ENCODE assay signal across 10 cellular contexts in genomic region chr15:89662893-89663673, GRCh38. TPM values are rescaled to one million over a fixed set of nuclear protein-coding genes. Genes with fewer than 3 reads are reported as not detected.
A peak's percentile ranks its signal among the peaks of the same experiment; 100 is the strongest.
DNase-seq lines count a peak whose midpoint lies in the region; ATAC-seq, FAIRE-seq and TF ChIP-seq lines count a peak whose summit lies in the region.
"Had no signal": no experiment of that assay in that cellular context is flagged by ENCODE, and none has a peak within 500 bp of the region (broad histone marks: within the 10 kb centered on the region; RNA-seq: fewer than 3 reads in every experiment).

No MANE protein-coding gene starts in this region.

- no peak overlapping the region for H3K4me2 ChIP-seq in HCT116 (ENCODE audit: low read length)

- TF ChIP-seq CTCF in HCT116 (IDR thresholded peaks at IDR 0.05 in 2 of 3, conservative IDR thresholded peaks at IDR 0.05 in 1 of 3; ENCODE audit: borderline replicate concordance in 1 of 3, insufficient read depth in 1 of 3, low read depth in 2 of 3, low read length in 2 of 3) (no peak), breast epithelium (IDR thresholded peaks at IDR 0.05) (peak in 1 of 3 donors; percentile 9), kidney (IDR thresholded peaks at IDR 0.05; ENCODE audit: borderline replicate concordance, extremely low read depth, insufficient read depth) (no peak), testis (IDR thresholded peaks at IDR 0.05) (no peak)

- H3K9ac ChIP-seq in HCT116 (ENCODE audit: low read length) (no peak overlapping the region), kidney (ENCODE audit: low read length in 2 of 2) (no peak overlapping the region)

- BruUV-seq in HCT116 (replicated peaks; lab: Mats Ljungman, UMichigan), result no TSS peak

- in situ Hi-C loops in KBM-7 (cut with MboI; ENCODE audit: low pct_unique_long_range_greater_than_20kb, low sequenced_read_pairs), result no loop called here

- peaks cover 16 to 42% of the 10 kb centered on the region in 2 donors for H3K27me3 Mint-ChIP-seq in CD4-positive, alpha-beta memory T cell

- no peak for DNase-seq in HCT116 (ENCODE audit: low read depth, low spot score)
- peak in 1 of 2 donors; percentile 76 for DNase-seq in breast epithelium (ENCODE audit: low spot score in 2 of 2)
- peak; percentile 75 for DNase-seq in kidney
- peak; percentile 42 for DNase-seq in testis
- DNase-seq in COLO668 (lab: John Stamatoyannopoulos, UW; ENCODE audit: unreplicated experiment), result no peak
- DNase-seq in KBM-7, result no peak
- no peak for DNase-seq in CD4-positive, alpha-beta memory T cell

- H3K9me3 Mint-ChIP-seq in CD4-positive, alpha-beta memory T cell, result no peaks in the 10 kb centered on the region

- RAD21 ChIA-PET in HCT116 (lab: Charles Lee; ENCODE audit: low non-redundant PET in 1 of 2, low total read pairs in 2 of 2, uncharacterized antibody in 2 of 2, unreplicated experiment in 2 of 2), result no interaction called here

- CTCF ChIA-PET in HCT116 (lab: Charles Lee), result interaction anchor here (0.6 to 3.4 kb wide), 2 partner anchors 10 to 17 kb away, joined by 3 to 14 read pairs; no protein-coding TSS in a partner anchor
- CTCF ChIA-PET in CD4-positive, alpha-beta memory T cell (lab: Charles Lee; ENCODE audit: partially characterized antibody), result interaction anchor here (1.1 kb wide), 1 partner anchor 16 kb away, joined by 3 read pairs; no protein-coding TSS in a partner anchor

- 42 to 55% methylated on average over 10 to 11 of the region's 11 CpGs for WGBS in testis, 2 donors

- ATAC-seq in HCT116 (0 out of 2 replicates have a peak, but pooled peaks have one; percentile 29), HG02678 (IDR thresholded peaks at IDR 0.05; ENCODE audit: unreplicated experiment) (no peak)

- no peak overlapping the region for H3K4me3 ChIP-seq in HCT116 (replicated peaks in 1 of 2; ENCODE audit: low read depth in 1 of 2, low read length in 2 of 2)
- peak overlapping the region in 2 of 3 donors; percentile 15 to 47 for H3K4me3 ChIP-seq in breast epithelium
- H3K4me3 ChIP-seq in kidney (ENCODE audit: low read length in 2 of 2), result no peak overlapping the region
- H3K4me3 ChIP-seq in testis, result no peak overlapping the region
- no peak overlapping the region for H3K4me3 ChIP-seq in CD4-positive, alpha-beta memory T cell (ENCODE audit: low read length in 2 of 2)

- peaks cover 0 to 5% of the 10 kb centered on the region in 2 experiments; a peak in 1 of 4 replicates for H3K4me1 ChIP-seq in HCT116 (ENCODE audit: control insufficient read depth in 1 of 2, insufficient read depth in 2 of 2, low read length in 2 of 2)
- peaks cover 0 to 11% of the 10 kb centered on the region in 2 donors for H3K4me1 ChIP-seq in breast epithelium
- peaks cover 0 to 4% of the 10 kb centered on the region in 2 donors for H3K4me1 ChIP-seq in kidney (ENCODE audit: control insufficient read depth in 1 of 2, insufficient read depth in 1 of 2, low read depth in 1 of 2, low read length in 2 of 2)
- peaks cover 10% of the 10 kb centered on the region for H3K4me1 ChIP-seq in testis
- H3K4me1 ChIP-seq in CD4-positive, alpha-beta memory T cell (ENCODE audit: insufficient read depth, low read length), result no peaks in the 10 kb centered on the region

- no peak overlapping the region for H3K27ac Mint-ChIP-seq in CD4-positive, alpha-beta memory T cell

- POLR2A ChIA-PET in HCT116 (lab: Charles Lee), result no interaction called here
- POLR2A ChIA-PET in CD4-positive, alpha-beta memory T cell (lab: Charles Lee; ENCODE audit: partially characterized antibody), result no interaction called here

- no peaks in the 10 kb centered on the region for H3K9me2 ChIP-seq in HCT116 (ENCODE audit: insufficient read depth)

- no peaks in the 10 kb centered on the region for H3K27me3 ChIP-seq in HCT116 (ENCODE audit: insufficient read depth, low read length)
- H3K27me3 ChIP-seq in breast epithelium, result no peaks in the 10 kb centered on the region
- H3K27me3 ChIP-seq in testis, result no peaks in the 10 kb centered on the region
- peaks cover 12% of the 10 kb centered on the region for H3K27me3 ChIP-seq in CD4-positive, alpha-beta memory T cell (ENCODE audit: insufficient read depth, low read length)

- intact Hi-C loops in HCT116 (cut with micrococcal nuclease), result no loop called here
- intact Hi-C loops in breast epithelium (cut with DNase I; ENCODE audit: low total_unique reads), result no loop called here
- intact Hi-C loops in kidney (cut with DNase I), result no loop called here
- intact Hi-C loops in testis (cut with DNase I; ENCODE audit: low total_unique reads), result no loop called here
- intact Hi-C loops in CD4-positive, alpha-beta memory T cell (cut with micrococcal nuclease), result no loop called here

- TF ChIP-seq POLR2A in HCT116 (IDR thresholded peaks at IDR 0.05; ENCODE audit: borderline replicate concordance, extremely low read depth, insufficient read depth, insufficient read length) (no peak), breast epithelium (IDR thresholded peaks at IDR 0.05) (no peak), testis (IDR thresholded peaks at IDR 0.05) (no peak)

- no peak for TF ChIP-seq RAD21 in HCT116 (IDR thresholded peaks at IDR 0.05; ENCODE audit: low read depth)

- no peaks in the 10 kb centered on the region for H3K79me2 ChIP-seq in HCT116 (ENCODE audit: insufficient read depth, low read length)

- no peak overlapping the region for H3K27ac ChIP-seq in HCT116 (ENCODE audit: low read depth, low read length)
- peak overlapping the region; percentile 89 to 90 for H3K27ac ChIP-seq in breast epithelium
- H3K27ac ChIP-seq in kidney (ENCODE audit: low read depth in 2 of 2, low read length in 2 of 2), result no peak overlapping the region
- peak overlapping the region in 1 of 2 donors; percentile 33 for H3K27ac ChIP-seq in testis
- H3K27ac ChIP-seq in CD4-positive, alpha-beta memory T cell (ENCODE audit: low read depth, low read length), result no peak overlapping the region

- H3K9me3 ChIP-seq in HCT116 (ENCODE audit: control insufficient read depth in 1 of 2, insufficient read depth in 1 of 2, low read depth in 1 of 2, low read length in 2 of 2) (no peaks in the 10 kb centered on the region), breast epithelium (no peaks in the 10 kb centered on the region), kidney (ENCODE audit: control insufficient read depth in 1 of 2, low read length in 2 of 2) (no peaks in the 10 kb centered on the region), testis (no peaks in the 10 kb centered on the region)
- no peaks in the 10 kb centered on the region for H3K9me3 ChIP-seq in CD4-positive, alpha-beta memory T cell (ENCODE audit: control insufficient read depth in 1 of 2, low read length in 2 of 2)

- H3K36me3 ChIP-seq in HCT116 (ENCODE audit: control insufficient read depth in 1 of 2, insufficient read depth in 2 of 2, low read length in 2 of 2) (no peaks in the 10 kb centered on the region), breast epithelium (no peaks in the 10 kb centered on the region), kidney (ENCODE audit: control insufficient read depth in 1 of 2, insufficient read depth in 2 of 2, low read length in 2 of 2) (no peaks in the 10 kb centered on the region), testis (ENCODE audit: low read depth, missing control alignments) (no peaks in the 10 kb centered on the region)
- H3K36me3 ChIP-seq in CD4-positive, alpha-beta memory T cell (ENCODE audit: insufficient read depth, low read length), result no peaks in the 10 kb centered on the region

- no peak overlapping the region for H2AFZ ChIP-seq in HCT116 (ENCODE audit: low read depth, low read length, poor library complexity, severe bottlenecking)

- H3K36me3 Mint-ChIP-seq in CD4-positive, alpha-beta memory T cell, result no peaks in the 10 kb centered on the region

- no peaks in the 10 kb centered on the region for H4K20me1 ChIP-seq in HCT116 (ENCODE audit: insufficient read depth)

- H3K4me3 Mint-ChIP-seq in CD4-positive, alpha-beta memory T cell, result no peak overlapping the region

- H3K4me1 Mint-ChIP-seq in CD4-positive, alpha-beta memory T cell, result peaks cover 1 to 9% (median 4%) of the 10 kb centered on the region in 4 donors

- no peak for FAIRE-seq in kidney (lab: Jason Lieb, UNC)
- FAIRE-seq: colon had no signal

TF ChIP-seq in HCT116, 20 proteins besides CTCF, POLR2A, EP300 and RAD21 (continues in another document):
- TF ChIP-seq SRF (IDR thresholded peaks at IDR 0.05; ENCODE audit: low read depth) (no peak), FOSL1 (IDR thresholded peaks at IDR 0.05; ENCODE audit: low read depth) (no peak), EZH2phosphoT487 (IDR thresholded peaks at IDR 0.05; ENCODE audit: borderline replicate concordance) (no peak)

RNA-seq across cellular contexts. Expression of gene KIF7, which starts 7.8 kb away (rescaled TPM):
- 0.12 TPM for total RNA-seq in HCT116 (2021; ENCODE audit: unreplicated experiment)
- 0.19 and 0.21 TPM in 2 replicates for polyA plus RNA-seq in HCT116 (2012)
- total RNA-seq in breast epithelium, result 10 to 100 TPM; 10.1 to 14.4 (median 10.5) TPM
- 4.2 TPM for total RNA-seq in kidney
- 1.4 TPM for polyA plus RNA-seq in kidney (ENCODE audit: insufficient read depth, low read depth, low replicate concordance)
- total RNA-seq in testis, result 1 to 10 TPM; 5.6 to 7.6 TPM
- polyA plus RNA-seq in testis (ENCODE audit: insufficient read depth, low read depth, low replicate concordance), result 2.6 TPM
- not detected for total RNA-seq in CD4-positive, alpha-beta memory T cell
- not detected for polyA plus RNA-seq in CD4-positive, alpha-beta memory T cell

RNA-seq across cellular contexts. Expression of gene PLIN1, which starts 16.1 kb away (rescaled TPM):
- total RNA-seq in HCT116 (2021; ENCODE audit: unreplicated experiment) (0.32 TPM), breast epithelium (1,000 to 10,000 TPM in 1 of 3 donors, 100 to 1,000 TPM in 2; 114 to 2,292 (median 132) TPM), kidney (2.1 TPM), testis (10 to 100 TPM in 1 of 2 donors, 1 to 10 TPM in 1; 9.1 to 18.5 TPM)
- polyA plus RNA-seq in HCT116 (2012), result 0.11 and 0.22 TPM in 2 replicates
- polyA plus RNA-seq in kidney (ENCODE audit: insufficient read depth, low read depth, low replicate concordance) (0.86 TPM), testis (ENCODE audit: insufficient read depth, low read depth, low replicate concordance) (13.5 TPM)
- total RNA-seq in CD4-positive, alpha-beta memory T cell, result 1 to 10 TPM in 1 of 2 experiments, under 1 TPM in 1; 0.44 to 1.2 TPM
- under 1 TPM in 1 of 2 donors, not detected in 1; 0.46 TPM for polyA plus RNA-seq in CD4-positive, alpha-beta memory T cell
- total RNA-seq: T-helper 1 cell treated with Interleukin-12 subunit alpha and Interleukin-12 subunit beta and Interleukin-4 antibody, amounts not matched to agents 30 ng/mL and 1 ng/mL, for 36 hours had no signal

RNA-seq across cellular contexts. Expression of gene PEX11A, which starts 27.5 kb away (rescaled TPM):
- total RNA-seq in HCT116 (2021; ENCODE audit: unreplicated experiment) (7.1 TPM), breast epithelium (10 to 100 TPM; 42.3 to 64.2 (median 46.1) TPM), kidney (7.7 TPM), testis (10 to 100 TPM; 12.3 to 15.0 TPM)
- polyA plus RNA-seq in HCT116 (2012), result 4.3 and 6.6 TPM in 2 replicates
- polyA plus RNA-seq in kidney (ENCODE audit: insufficient read depth, low read depth, low replicate concordance) (13.7 TPM), testis (ENCODE audit: insufficient read depth, low read depth, low replicate concordance) (31.8 TPM)
- total RNA-seq in CD4-positive, alpha-beta memory T cell, result 1 to 10 TPM; 2.9 to 3.0 TPM
- 1 to 10 TPM in 1 of 2 donors, under 1 TPM in 1; 0.78 to 2.7 TPM for polyA plus RNA-seq in CD4-positive, alpha-beta memory T cell

RNA-seq across cellular contexts. Expression of gene WDR93, which starts 27.5 kb away (rescaled TPM):
- total RNA-seq in HCT116 (2021; ENCODE audit: unreplicated experiment) (0.42 TPM), breast epithelium (1 to 10 TPM in 1 of 3 donors, under 1 TPM in 2; 0.80 to 1.0 (median 0.98) TPM), kidney (2.5 TPM), testis (10 to 100 TPM in 1 of 2 donors, 1 to 10 TPM in 1; 8.1 to 12.3 TPM)
- polyA plus RNA-seq in HCT116 (2012), result 0.38 and 0.39 TPM in 2 replicates
- polyA plus RNA-seq in kidney (ENCODE audit: insufficient read depth, low read depth, low replicate concordance) (1.2 TPM), testis (ENCODE audit: insufficient read depth, low read depth, low replicate concordance) (31.9 TPM)
- total RNA-seq in CD4-positive, alpha-beta memory T cell, result not detected
- polyA plus RNA-seq in CD4-positive, alpha-beta memory T cell, result not detected
- total RNA-seq: T-helper 1 cell treated with Interleukin-12 subunit alpha and Interleukin-12 subunit beta and Interleukin-4 antibody, amounts not matched to agents 30 ng/mL and 1 ng/mL, for 36 hours had no signal

Comparison
In these comparisons a context has a peak if more than half of its experiments do, and no peak if none do; other contexts are left out.
1. DNase-seq: peak in kidney (single experiment) and testis (single experiment); none in HCT116 (single experiment), COLO668 (single experiment), KBM-7 (single experiment) and CD4-positive, alpha-beta memory T cell (0 of 5).
2. H3K27ac ChIP-seq: peak in breast epithelium (2 of 2); none in HCT116 (single experiment), kidney (0 of 2) and CD4-positive, alpha-beta memory T cell (single experiment).
3. H3K4me3 ChIP-seq: peak in breast epithelium (2 of 3); none in HCT116 (0 of 2), kidney (0 of 2), testis (0 of 2) and CD4-positive, alpha-beta memory T cell (0 of 2).
4. RNA of gene PLIN1, which starts 16.1 kb away (total RNA-seq): 114 to 2,292 TPM in breast epithelium; 9.1 to 18.5 TPM in testis, 2.1 TPM in kidney (single experiment), 0.44 to 1.2 TPM in CD4-positive, alpha-beta memory T cell and 0.32 TPM in HCT116 (single experiment); every median in the first group is over 4 times any median in the second.